In genomic region chr10:103605359-103606156, GRCh38 we compare ENCODE assay signal across 8 cellular contexts.
DNase-seq lines count a peak whose midpoint lies in the region; ATAC-seq and TF ChIP-seq lines count a peak whose summit lies in the region.

No MANE protein-coding gene starts in this region.

- CTCF ChIA-PET in Caco-2 (lab: Charles Lee), result interaction anchor here (0.5 to 1.8 kb wide), 2 partner anchors 81 to 1615 kb away, joined by 3 to 12 read pairs; no protein-coding TSS in a partner anchor

- intact Hi-C loops in Caco-2 (cut with micrococcal nuclease; ENCODE audit: unreplicated experiment), result loop anchor here (1.0 kb wide), 1 partner anchor 81 kb away; no protein-coding TSS in a partner anchor

- H3K27ac Mint-ChIP-seq in Caco-2 (ENCODE audit: unreplicated experiment) (no peak overlapping the region), type B pancreatic cell (no peak overlapping the region)

- POLR2A ChIA-PET in Caco-2 (lab: Charles Lee), result no interaction called here

- H3K4me3 Mint-ChIP-seq in Caco-2 (ENCODE audit: unreplicated experiment) (no peak overlapping the region), type B pancreatic cell (no peak overlapping the region)

- peak; percentile 47 to 64 for TF ChIP-seq CTCF in Caco-2 (IDR thresholded peaks at IDR 0.05; ENCODE audit: insufficient read depth in 1 of 2, low read depth in 1 of 2, low read length in 1 of 2, severe bottlenecking in 1 of 2, unreplicated experiment in 1 of 2)
- peak; percentile 67 for TF ChIP-seq CTCF in type B pancreatic cell (conservative IDR thresholded peaks at IDR 0.05)

- no peak for ATAC-seq in GM18909 (IDR thresholded peaks at IDR 0.05; ENCODE audit: poor library complexity, unreplicated experiment)

- H3K9me3 Mint-ChIP-seq in Caco-2 (ENCODE audit: unreplicated experiment), result no peaks in the 10 kb centered on the region
- H3K9me3 Mint-ChIP-seq in type B pancreatic cell, result no peaks in the 10 kb centered on the region

- H3K4me1 Mint-ChIP-seq in Caco-2 (ENCODE audit: low read depth, unreplicated experiment), result no peaks in the 10 kb centered on the region
- peaks cover 4% of the 10 kb centered on the region for H3K4me1 Mint-ChIP-seq in type B pancreatic cell (ENCODE audit: unreplicated experiment)

- BruUV-seq in Caco-2 (replicated peaks; lab: Mats Ljungman, UMichigan), result no TSS peak

- peak in 1 of 2 experiments; percentile 59 for DNase-seq in Caco-2
- DNase-seq in KBM-7, result peak; percentile 58
- peak; percentile 45 for DNase-seq in activated CD4-positive, alpha-beta T cell treated with anti-CD3 and anti-CD28 coated beads, Interleukin-2, amount 50 U/mL, for 1 hour
- peak; percentile 68 for DNase-seq in epidermal melanocyte (ENCODE audit: insufficient read length, low spot score)
- DNase-seq in mucosa of gallbladder (ENCODE audit: low spot score), result peak; percentile 54
- no peak for DNase-seq in type B pancreatic cell (ENCODE audit: extremely low spot score, unreplicated experiment)
- no peak for DNase-seq in NCI-H2107 (lab: John Stamatoyannopoulos, UW)

- H3K36me3 Mint-ChIP-seq in Caco-2 (ENCODE audit: insufficient read depth, unreplicated experiment), result peaks cover 12% of the 10 kb centered on the region
- peaks cover 23% of the 10 kb centered on the region for H3K36me3 Mint-ChIP-seq in type B pancreatic cell

- H3K4me1 ChIP-seq in Caco-2, result no peaks in the 10 kb centered on the region

- H3K27me3 ChIP-seq in Caco-2 (replicated peaks; ENCODE audit: control insufficient read depth, insufficient read depth, low read length), result no peaks in the 10 kb centered on the region

- H3K4me3 ChIP-seq in Caco-2 (ENCODE audit: low read depth, low read length), result no peak overlapping the region

- no peaks in the 10 kb centered on the region for H3K27me3 Mint-ChIP-seq in Caco-2 (ENCODE audit: insufficient read depth, unreplicated experiment)
- H3K27me3 Mint-ChIP-seq in type B pancreatic cell, result no peaks in the 10 kb centered on the region

- in situ Hi-C loops in KBM-7 (cut with MboI; ENCODE audit: low pct_unique_long_range_greater_than_20kb, low sequenced_read_pairs), result no loop called here

- no peaks in the 10 kb centered on the region for H3K9me3 ChIP-seq in Caco-2

- H3K36me3 ChIP-seq in Caco-2 (ENCODE audit: control insufficient read depth, insufficient read depth, low read length), result no peaks in the 10 kb centered on the region; the same call in 1 of the 2 replicates

Comparison
In these comparisons a context has a peak if more than half of its experiments do, and no peak if none do; other contexts are left out.
1. DNase-seq: peak in KBM-7 (single experiment), activated CD4-positive, alpha-beta T cell treated with anti-CD3 and anti-CD28 coated beads, Interleukin-2, amount 50 U/mL, for 1 hour (single experiment), epidermal melanocyte (single experiment) and mucosa of gallbladder (single experiment); none in type B pancreatic cell (single experiment) and NCI-H2107 (single experiment).